Comparison of ENCODE assay signal across 17 cellular contexts in the genomic region with DNA sequence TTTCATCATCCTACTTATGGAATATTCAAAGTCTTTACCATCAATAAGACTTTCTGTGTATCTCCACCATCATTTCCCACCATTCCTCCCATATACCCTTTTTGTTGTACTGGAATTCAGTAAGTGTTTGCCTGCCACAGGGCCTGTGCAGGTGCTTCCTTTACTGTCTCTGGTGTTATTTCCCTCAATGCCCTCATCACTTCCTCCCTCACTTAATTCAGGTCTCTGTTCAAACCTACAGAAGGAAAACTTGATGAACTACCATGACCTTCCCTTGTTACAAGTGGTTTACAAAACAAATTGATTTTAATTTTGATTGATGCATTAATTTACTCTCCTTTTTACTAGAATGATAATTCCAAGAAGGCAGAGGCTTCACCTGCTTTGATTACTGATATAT.
A peak's percentile ranks its signal among the peaks of the same experiment; 100 is the strongest.
DNase-seq lines count a peak whose midpoint lies in the region; ATAC-seq lines count a peak whose summit lies in the region.
"Had no signal": no experiment of that assay in that cellular context is flagged by ENCODE, and none has a peak within 500 bp of the region (broad histone marks: within the 10 kb centered on the region; RNA-seq: fewer than 3 reads in every experiment).

No MANE protein-coding gene starts in this region.

- no peaks in the 10 kb centered on the region for H3K27me3 ChIP-seq in BLaER1 treated with 17β-estradiol and CSF1 and Interleukin-3, amounts not matched to agents 10 nM and 100 nM

- H4K20me1 ChIP-seq in BLaER1 treated with 17β-estradiol and CSF1 and Interleukin-3, amounts not matched to agents 10 nM and 100 nM, result no peaks in the 10 kb centered on the region

- H3K27ac ChIP-seq in BLaER1 treated with 17β-estradiol and CSF1 and Interleukin-3, amounts not matched to agents 10 nM and 100 nM, result peak overlapping the region in 1 of 11 experiments; percentile 15; a peak in 1 of 22 replicates

- no peak overlapping the region for H3K4me3 ChIP-seq in BLaER1 treated with 17β-estradiol and CSF1 and Interleukin-3, amounts not matched to agents 10 nM and 100 nM
- H3K4me3 ChIP-seq: GM12878, HAP-1 had no signal

- H3K4me1 ChIP-seq in BLaER1 treated with 17β-estradiol and CSF1 and Interleukin-3, amounts not matched to agents 10 nM and 100 nM, result peaks cover 0 to 20% (median 8%) of the 10 kb centered on the region in 10 experiments; a peak in 11 of 20 replicates
- H3K4me1 ChIP-seq: HAP-1 had no signal

- no peak overlapping the region for H3K9ac ChIP-seq in BLaER1 treated with 17β-estradiol and CSF1 and Interleukin-3, amounts not matched to agents 10 nM and 100 nM

- H3K9me3 ChIP-seq in BLaER1 treated with 17β-estradiol and CSF1 and Interleukin-3, amounts not matched to agents 10 nM and 100 nM (replicated peaks in 1 of 11), result no peaks in the 10 kb centered on the region
- H3K9me3 ChIP-seq: HAP-1 had no signal

- DNase-seq in dermis microvascular lymphatic vessel endothelial cell (ENCODE audit: low read depth in 2 of 2) (peak; percentile 76 to 92), lung microvascular endothelial cell (ENCODE audit: low read depth in 2 of 2) (peak; percentile 71 to 90), KG1 (lab: John Stamatoyannopoulos, UW) (no peak), A172 (ENCODE audit: low spot score) (no peak)
- DNase-seq: 8988T; CD4-positive, alpha-beta T cell; CD8-positive, alpha-beta memory T cell; DMS 273 treated with DMSO at 0.1 percent for 48 hours; DMS79; EL; GDM1; GOT3; HFFc6 had no signal

- ATAC-seq in GM19351 (IDR thresholded peaks at IDR 0.05; ENCODE audit: unreplicated experiment), result no peak
- ATAC-seq: GM12878 had no signal

- no peaks in the 10 kb centered on the region for H3K36me3 ChIP-seq in BLaER1 treated with 17β-estradiol and CSF1 and Interleukin-3, amounts not matched to agents 10 nM and 100 nM
- H3K36me3 ChIP-seq: HAP-1 had no signal

- peak overlapping the region in 8 of 11 experiments; percentile 15 to 63 (median 48); a peak in 12 of 22 replicates for H3K4me2 ChIP-seq in BLaER1 treated with 17β-estradiol and CSF1 and Interleukin-3, amounts not matched to agents 10 nM and 100 nM

Comparison
In these comparisons a context has a peak if more than half of its experiments do, and no peak if none do; other contexts are left out.
1. DNase-seq: peak in dermis microvascular lymphatic vessel endothelial cell (2 of 2) and lung microvascular endothelial cell (2 of 2); none in KG1 (single experiment) and A172 (single experiment).